ENCODE assay signal across 8 cellular contexts in the genomic region with DNA sequence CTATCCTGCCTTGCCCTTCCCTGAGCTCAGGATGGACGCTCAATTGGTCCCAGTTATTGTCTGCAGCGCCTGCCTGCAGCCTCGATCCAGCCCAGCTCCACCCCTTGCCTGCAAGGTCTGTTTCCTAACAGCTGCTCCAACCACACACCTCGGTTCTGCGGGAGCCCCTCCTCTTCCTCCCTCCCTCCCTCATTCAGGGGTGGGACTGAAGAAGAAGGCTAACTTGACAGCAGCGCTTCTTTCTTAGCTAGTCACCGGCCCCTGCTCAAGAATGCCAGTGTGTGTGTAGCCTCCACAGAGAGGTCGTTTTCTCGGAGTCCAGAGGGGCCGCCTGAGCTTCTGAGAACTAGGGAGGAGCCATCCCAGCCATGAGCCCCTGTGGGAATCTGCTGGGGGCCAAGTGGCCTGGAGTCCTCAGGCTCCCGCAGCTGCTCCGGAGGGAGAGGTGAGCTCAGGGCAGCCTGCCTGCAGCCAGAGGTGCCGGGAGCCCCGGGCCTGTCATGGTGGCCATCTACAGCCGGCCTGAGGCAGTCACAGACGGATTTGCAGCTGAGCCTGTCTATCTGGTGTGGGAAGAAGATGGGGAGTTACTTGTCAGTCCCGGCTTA. TPM values are rescaled to one million over a fixed set of nuclear protein-coding genes. Genes with fewer than 3 reads are reported as not detected.
DNase-seq lines count a peak whose midpoint lies in the region; ATAC-seq and TF ChIP-seq lines count a peak whose summit lies in the region.

No MANE protein-coding gene starts in this region.

- peak overlapping the region; percentile 66 for H3K27ac ChIP-seq in foreskin keratinocyte
- peak overlapping the region; percentile 79 for H3K27ac ChIP-seq in neuronal stem cell (replicated peaks; ENCODE audit: low read length)
- peak overlapping the region; percentile 12 to 81 (median 63) for H3K27ac ChIP-seq in stomach

- H3K36me3 ChIP-seq in neuronal stem cell (replicated peaks in 1 of 2; ENCODE audit: control insufficient read depth in 2 of 2, insufficient read depth in 2 of 2, low read length in 2 of 2): peaks cover 0 to 6% of the 10 kb centered on the region in 2 donors
- peaks cover 0 to 29% (median 8%) of the 10 kb centered on the region in 4 donors for H3K36me3 ChIP-seq in stomach

- H2BK15ac ChIP-seq in neuronal stem cell (ENCODE audit: low read length): no peak overlapping the region

- intact Hi-C loops in stomach (cut with DNase I; ENCODE audit: low total_unique reads): no loop called here

- H3K4me1 ChIP-seq in foreskin keratinocyte (peaks cover 33% of the 10 kb centered on the region), neuronal stem cell (ENCODE audit: control insufficient read depth in 2 of 2, insufficient read depth in 1 of 2, low read depth in 1 of 2, low read length in 2 of 2) (peaks cover 16 to 27% of the 10 kb centered on the region in 2 donors), stomach (peaks cover 63 to 96% (median 76%) of the 10 kb centered on the region in 4 donors)

- H3K9me3 ChIP-seq in neuronal stem cell (replicated peaks in 1 of 2; ENCODE audit: control insufficient read depth in 2 of 2, insufficient read depth in 1 of 2, low read depth in 1 of 2, low read length in 2 of 2) (no peaks in the 10 kb centered on the region), stomach (no peaks in the 10 kb centered on the region)

- no peak overlapping the region for H3K4ac ChIP-seq in neuronal stem cell (ENCODE audit: low read length)

- WGBS in neuronal stem cell (ENCODE audit: extremely low coverage in 2 of 2, insufficient read length in 2 of 2, insufficient replicate concordance in 1 of 2), 2 donors: no CpG with 5 or more reads among the region's 17 CpGs
- WGBS in stomach, 5 donors: 24 to 40% (median 28%) methylated on average over 17 of the region's 17 CpGs

- peak overlapping the region; percentile 75 for H3K9ac ChIP-seq in neuronal stem cell (ENCODE audit: low read depth, low read length, poor library complexity)

- H2BK12ac ChIP-seq in neuronal stem cell (ENCODE audit: low read length): no peak overlapping the region

- peak overlapping the region; percentile 48 for H3K4me2 ChIP-seq in neuronal stem cell (ENCODE audit: insufficient read depth, low read length, poor library complexity, severe bottlenecking)

- peak overlapping the region; percentile 80 for H2BK5ac ChIP-seq in neuronal stem cell (ENCODE audit: low read length)

- no peaks in the 10 kb centered on the region for H3K27me3 ChIP-seq in foreskin keratinocyte
- no peaks in the 10 kb centered on the region for H3K27me3 ChIP-seq in neuronal stem cell (ENCODE audit: control insufficient read depth in 3 of 3, insufficient read depth in 3 of 3, low read depth in 1 of 3, low read length in 3 of 3)
- H3K27me3 ChIP-seq in stomach: no peaks in the 10 kb centered on the region

- DNase-seq in GM20000 (ENCODE audit: low spot score) (peak; percentile 57), SK-MEL-5 (ENCODE audit: low read depth, low spot score) (peak; percentile 88), foreskin keratinocyte (peak; percentile 81 to 89), neuronal stem cell (ENCODE audit: low spot score) (peak; percentile 79), stomach (peak; percentile 57), OCI-M2 (lab: John Stamatoyannopoulos, UW; ENCODE audit: unreplicated experiment) (no peak)
- DNase-seq in activated naive CD4-positive, alpha-beta T cell treated with anti-CD3 and anti-CD28 coated beads, Interleukin-2, amount 50 U/mL, for 16 hours: peak; percentile 66

- no peak overlapping the region for H4K8ac ChIP-seq in neuronal stem cell (ENCODE audit: low read depth, low read length)

- H2AFZ ChIP-seq in neuronal stem cell (ENCODE audit: low read length): peak overlapping the region; percentile 74

- peak overlapping the region; percentile 42 to 58 for H3K4me3 ChIP-seq in neuronal stem cell (ENCODE audit: low read length in 2 of 2)
- H3K4me3 ChIP-seq in stomach: peak overlapping the region; percentile 39 to 46 (median 43)

- no peak for TF ChIP-seq CTCF in GM20000 (IDR thresholded peaks at IDR 0.05; ENCODE audit: extremely low read depth, missing control alignments)
- TF ChIP-seq CTCF in foreskin keratinocyte (conservative IDR thresholded peaks at IDR 0.05): no peak
- TF ChIP-seq CTCF in stomach (IDR thresholded peaks at IDR 0.05): no peak

- ATAC-seq in foreskin keratinocyte: peak; percentile 86
- no peak for ATAC-seq in GM18502 (IDR thresholded peaks at IDR 0.05; ENCODE audit: poor library complexity, unreplicated experiment)

- in situ Hi-C loops in SK-MEL-5 (cut with HindIII; ENCODE audit: low pct_unique_long_range_greater_than_20kb, low sequenced_read_pairs): no loop called here

- no peak overlapping the region for H3K23ac ChIP-seq in neuronal stem cell (ENCODE audit: low read depth, low read length, poor library complexity)

- no peak overlapping the region for H4K91ac ChIP-seq in neuronal stem cell (ENCODE audit: low read depth, low read length, poor library complexity)

- H2AK5ac ChIP-seq in neuronal stem cell (ENCODE audit: low read depth, low read length): peak overlapping the region; percentile 13

- no peak for TF ChIP-seq EP300 in stomach (IDR thresholded peaks at IDR 0.05)

- H3K79me1 ChIP-seq in neuronal stem cell (ENCODE audit: low read depth, low read length): peaks cover 5% of the 10 kb centered on the region

- no peak for TF ChIP-seq POLR2A in stomach (IDR thresholded peaks at IDR 0.05)

- peak overlapping the region; percentile 40 for H3K18ac ChIP-seq in neuronal stem cell (ENCODE audit: low read length)

- H3K14ac ChIP-seq in neuronal stem cell (ENCODE audit: low read length): no peak overlapping the region

- no peak overlapping the region for H2BK120ac ChIP-seq in neuronal stem cell (ENCODE audit: low read depth, low read length)

RNA-seq across cellular contexts. Expression of a gene that starts 36.1 kb away (rescaled TPM):
- 36.6 and 43.9 TPM in 2 replicates for total RNA-seq in SK-MEL-5 (2014; rRNA removed; shearing (Covaris generic))
- 29.2 and 42.2 TPM in 2 replicates for polyA plus RNA-seq in SK-MEL-5 (2015; cell fraction: cytosol; rRNA removed)
- 60.3 and 66.3 TPM in 2 replicates for polyA plus RNA-seq in SK-MEL-5 (2015; cell fraction: nucleus; rRNA removed)
- 80.9 and 86.6 TPM in 2 replicates for total RNA-seq in foreskin keratinocyte
- 41.3 and 43.1 TPM in 2 replicates for polyA plus RNA-seq in foreskin keratinocyte
- polyA plus RNA-seq in neuronal stem cell (2013, experiment 1 of 2): 27.2 TPM
- 24.6 TPM for polyA plus RNA-seq in neuronal stem cell (2013, experiment 2 of 2)
- 100 to 1,000 TPM in 3 of 5 donors, 10 to 100 TPM in 2; 96.3 to 541 (median 124) TPM for total RNA-seq in stomach
- polyA plus RNA-seq in stomach: 10 to 100 TPM; 19.9 to 26.6 (median 24.0) TPM

RNA-seq across cellular contexts. Expression of a gene that starts 44.0 kb away (rescaled TPM):
- total RNA-seq in SK-MEL-5 (2014; rRNA removed; shearing (Covaris generic)): 2.3 and 2.7 TPM in 2 replicates
- 0.98 and 3.5 TPM in 2 replicates for polyA plus RNA-seq in SK-MEL-5 (2015; cell fraction: cytosol; rRNA removed)
- polyA plus RNA-seq in SK-MEL-5 (2015; cell fraction: nucleus; rRNA removed): 1.6 and 4.6 TPM in 2 replicates
- total RNA-seq in foreskin keratinocyte: 6.1 and 11.9 TPM in 2 replicates
- 4.6 and 8.6 TPM in 2 replicates for polyA plus RNA-seq in foreskin keratinocyte
- polyA plus RNA-seq in neuronal stem cell (2013, experiment 1 of 2): 2.2 TPM
- polyA plus RNA-seq in neuronal stem cell (2013, experiment 2 of 2): 2.4 TPM
- total RNA-seq in stomach: 10 to 100 TPM in 3 of 5 donors, 1 to 10 TPM in 2; 3.5 to 53.0 (median 20.5) TPM
- 1 to 10 TPM; 6.6 to 8.5 (median 7.6) TPM for polyA plus RNA-seq in stomach
